6 cellular contexts compared by ENCODE assay signal in genomic region chr10:19801369-19801768, GRCh38.
"Had no signal": no experiment of that assay in that cellular context is flagged by ENCODE, and none has a peak within 500 bp of the region (broad histone marks: within the 10 kb centered on the region; RNA-seq: fewer than 3 reads in every experiment).

No MANE protein-coding gene starts in this region.

- DNase-seq: IMR-90, KBM-7 had no signal

- H3K4me3 Mint-ChIP-seq: IgD-negative memory B cell had no signal

- H3K4me1 Mint-ChIP-seq: IgD-negative memory B cell had no signal

- ATAC-seq: HepG2, K562 had no signal

- H3K27ac Mint-ChIP-seq: IgD-negative memory B cell had no signal

- H3K36me3 Mint-ChIP-seq: IgD-negative memory B cell had no signal

- H3K27me3 Mint-ChIP-seq: IgD-negative memory B cell had no signal

- H3K4me3 ChIP-seq: K562 had no signal

- H3K27ac ChIP-seq: HL-60 had no signal
